10 cellular contexts compared by ENCODE assay signal in the genomic region with DNA sequence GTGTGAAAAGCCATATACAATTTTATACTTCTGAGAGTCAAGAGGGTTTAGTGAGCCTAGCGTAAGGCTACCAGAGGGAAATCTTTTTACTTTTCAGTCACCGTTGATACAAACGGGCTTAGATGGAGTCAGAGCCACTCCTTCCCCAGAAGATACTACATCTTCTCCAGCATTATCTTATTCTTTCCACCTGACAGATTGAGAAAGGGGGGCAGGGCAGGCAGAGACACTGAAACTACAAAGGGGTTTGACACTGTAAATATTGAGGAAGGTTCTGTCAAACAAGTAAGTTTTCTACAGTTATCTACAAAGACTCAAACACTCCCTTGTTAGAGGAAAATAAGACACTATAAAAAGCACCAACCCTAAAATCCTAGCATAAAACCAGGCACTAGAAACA.
"Had no signal": no experiment of that assay in that cellular context is flagged by ENCODE, and none has a peak within 500 bp of the region (broad histone marks: within the 10 kb centered on the region; RNA-seq: fewer than 3 reads in every experiment).

No MANE protein-coding gene starts in this region.

- ATAC-seq: GM23338, HCT116 had no signal

- H3K9ac ChIP-seq: GM23248 had no signal

- H2AFZ ChIP-seq: GM23248, GM23338 had no signal

- H3K9me3 Mint-ChIP-seq: GM23338, H9, HFFc6 had no signal

- H3K27ac ChIP-seq: GM23248 had no signal

- H3K4me1 Mint-ChIP-seq: GM23338, H9 had no signal

- FAIRE-seq: H1, H54 had no signal

- H3K36me3 ChIP-seq: HAP-1 had no signal

- H3K9me3 ChIP-seq: HAP-1 had no signal

- DNase-seq: GM23248, H7, H9, HCEC 1CT, HFFc6 had no signal

- H3K4me3 ChIP-seq: GM23248, GM23338, HAP-1 had no signal

- H3K4me3 Mint-ChIP-seq: GM23338, H9, HFFc6 had no signal

- H3K27ac Mint-ChIP-seq: GM23338, H9, HFFc6 had no signal

- H3K4me2 ChIP-seq: GM23338 had no signal
